ENCODE assay signal across 11 cellular contexts in genomic region chr1:33045814-33046213, GRCh38. TPM values are rescaled to one million over a fixed set of nuclear protein-coding genes. Genes with fewer than 3 reads are reported as not detected.
DNase-seq lines count a peak whose midpoint lies in the region; TF ChIP-seq lines count a peak whose summit lies in the region.
"Had no signal": no experiment of that assay in that cellular context is flagged by ENCODE, and none has a peak within 500 bp of the region (broad histone marks: within the 10 kb centered on the region; RNA-seq: fewer than 3 reads in every experiment).

No MANE protein-coding gene starts in this region.

- H3K4me3 Mint-ChIP-seq in mesothelial cell of epicardium, result no peak overlapping the region

- H3K36me3 Mint-ChIP-seq in mesothelial cell of epicardium, result peaks cover 3% of the 10 kb centered on the region

- peaks cover 7% of the 10 kb centered on the region for H3K9me3 Mint-ChIP-seq in mesothelial cell of epicardium

- peaks cover 16% of the 10 kb centered on the region for H3K4me1 Mint-ChIP-seq in mesothelial cell of epicardium

- H3K27me3 Mint-ChIP-seq in mesothelial cell of epicardium (ENCODE audit: low read depth), result no peaks in the 10 kb centered on the region

- peak; percentile 11 for DNase-seq in activated CD8-positive, alpha-beta memory T cell treated with anti-CD3 and anti-CD28 coated beads, Interleukin-2, amount 50 U/mL, for 1 hour (ENCODE audit: extremely low read depth)
- DNase-seq in activated CD8-positive, alpha-beta memory T cell treated with anti-CD3 and anti-CD28 coated beads, Interleukin-2, amount 50 U/mL, for 48 hours, result no peak
- DNase-seq in OCI-M1 (lab: John Stamatoyannopoulos, UW) (peak; percentile 43), mesothelial cell of epicardium (ENCODE audit: low spot score in 2 of 2, unreplicated experiment in 2 of 2) (no peak), A172 (ENCODE audit: low spot score) (no peak), NCI-H2196 (lab: John Stamatoyannopoulos, UW; ENCODE audit: unreplicated experiment) (no peak)
- DNase-seq in central memory CD4-positive, alpha-beta T cell, result peak; percentile 43
- peak; percentile 29 for DNase-seq in stimulated activated CD8-positive, alpha-beta memory T cell treated with anti-CD3 and anti-CD28 coated beads, Interleukin-4, amount 100 ng/mL, for 48 hours
- DNase-seq: EL, NCI-H774, SK-N-SH had no signal

- no peak overlapping the region for H3K27ac Mint-ChIP-seq in mesothelial cell of epicardium

- TF ChIP-seq CTCF in mesothelial cell of epicardium (IDR thresholded peaks at IDR 0.05; ENCODE audit: unreplicated experiment), result no peak

RNA-seq across cellular contexts. Expression of gene AK2, which starts 9.1 kb away (rescaled TPM):
- total RNA-seq in mesothelial cell of epicardium, result 136 to 142 TPM (median 139 TPM) in 3 replicates
- total RNA-seq in A172 (2014; rRNA removed; shearing (Covaris generic)), result 160 and 171 TPM in 2 replicates

RNA-seq across cellular contexts. Expression of gene AZIN2, which starts 35.1 kb away (rescaled TPM):
- total RNA-seq in mesothelial cell of epicardium, result 9.6 to 15.1 TPM (median 14.4 TPM) in 3 replicates
- 0.74 and 2.7 TPM in 2 replicates for total RNA-seq in A172 (2014; rRNA removed; shearing (Covaris generic))

Comparison
In these comparisons a context has a peak if more than half of its experiments do, and no peak if none do; other contexts are left out.
1. DNase-seq: peak in activated CD8-positive, alpha-beta memory T cell treated with anti-CD3 and anti-CD28 coated beads, Interleukin-2, amount 50 U/mL, for 1 hour (single experiment), OCI-M1 (single experiment), central memory CD4-positive, alpha-beta T cell (single experiment) and stimulated activated CD8-positive, alpha-beta memory T cell treated with anti-CD3 and anti-CD28 coated beads, Interleukin-4, amount 100 ng/mL, for 48 hours (single experiment); none in activated CD8-positive, alpha-beta memory T cell treated with anti-CD3 and anti-CD28 coated beads, Interleukin-2, amount 50 U/mL, for 48 hours (single experiment), mesothelial cell of epicardium (0 of 2), A172 (single experiment) and NCI-H2196 (single experiment).